1 cellular context compared by ENCODE assay signal in the genomic region with DNA sequence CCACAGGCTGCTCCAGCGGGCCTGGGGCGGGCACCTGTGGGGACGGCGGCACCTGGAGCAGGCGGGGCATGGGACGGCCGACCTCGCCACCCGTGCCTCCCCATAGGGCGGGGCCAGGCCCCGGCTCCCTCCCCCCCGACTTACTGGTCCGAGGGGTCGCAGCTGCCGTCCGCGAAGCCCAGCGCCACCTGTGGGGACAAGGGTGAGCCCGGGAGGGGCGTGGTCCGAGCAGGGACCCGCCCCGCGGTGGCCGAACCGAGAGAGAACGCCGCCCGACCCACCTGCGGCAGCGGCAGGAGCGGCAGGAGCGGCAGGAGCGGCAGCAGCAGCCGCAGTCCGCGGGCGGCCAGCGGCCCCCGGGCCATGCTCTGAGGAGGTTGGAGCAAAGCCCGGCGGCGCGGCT.
TF ChIP-seq lines count a peak whose summit lies in the region.

A gene (minus strand): TSS at position 379 of the 403 bp plus-strand sequence. CDS start 14 bp downstream, at position 365.

TF ChIP-seq in HepG2, 621 proteins besides CTCF, POLR2A, EP300 and RAD21 (continued from another document and continues in another):
- TF ChIP-seq, protein P1, sequence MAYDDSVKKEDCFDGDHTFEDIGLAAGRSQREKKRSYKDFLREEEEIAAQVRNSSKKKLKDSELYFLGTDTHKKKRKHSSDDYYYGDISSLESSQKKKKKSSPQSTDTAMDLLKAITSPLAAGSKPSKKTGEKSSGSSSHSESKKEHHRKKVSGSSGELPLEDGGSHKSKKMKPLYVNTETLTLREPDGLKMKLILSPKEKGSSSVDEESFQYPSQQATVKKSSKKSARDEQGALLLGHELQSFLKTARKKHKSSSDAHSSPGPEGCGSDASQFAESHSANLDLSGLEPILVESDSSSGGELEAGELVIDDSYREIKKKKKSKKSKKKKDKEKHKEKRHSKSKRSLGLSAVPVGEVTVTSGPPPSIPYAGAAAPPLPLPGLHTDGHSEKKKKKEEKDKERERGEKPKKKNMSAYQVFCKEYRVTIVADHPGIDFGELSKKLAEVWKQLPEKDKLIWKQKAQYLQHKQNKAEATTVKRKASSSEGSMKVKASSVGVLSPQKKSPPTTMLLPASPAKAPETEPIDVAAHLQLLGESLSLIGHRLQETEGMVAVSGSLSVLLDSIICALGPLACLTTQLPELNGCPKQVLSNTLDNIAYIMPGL (CRISPR knock-in tag; IDR thresholded peaks at IDR 0.05; ENCODE audit: borderline replicate concordance in 1 of 2, low read depth in 1 of 2): peak in 1 of 2 experiments; percentile 15; a peak in 1 of 4 replicates
- TF ChIP-seq, protein P2, sequence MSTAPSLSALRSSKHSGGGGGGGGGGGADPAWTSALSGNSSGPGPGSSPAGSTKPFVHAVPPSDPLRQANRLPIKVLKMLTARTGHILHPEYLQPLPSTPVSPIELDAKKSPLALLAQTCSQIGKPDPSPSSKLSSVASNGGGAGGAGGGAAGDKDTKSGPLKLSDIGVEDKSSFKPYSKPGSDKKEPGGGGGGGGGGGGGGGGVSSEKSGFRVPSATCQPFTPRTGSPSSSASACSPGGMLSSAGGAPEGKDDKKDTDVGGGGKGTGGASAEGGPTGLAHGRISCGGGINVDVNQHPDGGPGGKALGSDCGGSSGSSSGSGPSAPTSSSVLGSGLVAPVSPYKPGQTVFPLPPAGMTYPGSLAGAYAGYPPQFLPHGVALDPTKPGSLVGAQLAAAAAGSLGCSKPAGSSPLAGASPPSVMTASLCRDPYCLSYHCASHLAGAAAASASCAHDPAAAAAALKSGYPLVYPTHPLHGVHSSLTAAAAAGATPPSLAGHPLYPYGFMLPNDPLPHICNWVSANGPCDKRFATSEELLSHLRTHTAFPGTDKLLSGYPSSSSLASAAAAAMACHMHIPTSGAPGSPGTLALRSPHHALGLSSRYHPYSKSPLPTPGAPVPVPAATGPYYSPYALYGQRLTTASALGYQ (CRISPR knock-in tag; IDR thresholded peaks at IDR 0.05): 0 out of 2 replicates have a peak, but pooled peaks have one; percentile 15
- no peak for TF ChIP-seq RFXAP (CRISPR knock-in tag; IDR thresholded peaks at IDR 0.05; ENCODE audit: borderline replicate concordance)
- TF ChIP-seq IRF2 (CRISPR knock-in tag; IDR thresholded peaks at IDR 0.05): no peak
- no peak for TF ChIP-seq ZNF354B (CRISPR knock-in tag; IDR thresholded peaks at IDR 0.05)
- TF ChIP-seq SNRNP70 (IDR thresholded peaks at IDR 0.05; ENCODE audit: low read depth, low read length): no peak
- TF ChIP-seq ZBTB1 (CRISPR knock-in tag; IDR thresholded peaks at IDR 0.05; ENCODE audit: borderline replicate concordance): no peak
- TF ChIP-seq ZBTB38 (CRISPR knock-in tag; IDR thresholded peaks at IDR 0.05): no peak; the same call in 1 of the 2 replicates
- TF ChIP-seq, protein P3, sequence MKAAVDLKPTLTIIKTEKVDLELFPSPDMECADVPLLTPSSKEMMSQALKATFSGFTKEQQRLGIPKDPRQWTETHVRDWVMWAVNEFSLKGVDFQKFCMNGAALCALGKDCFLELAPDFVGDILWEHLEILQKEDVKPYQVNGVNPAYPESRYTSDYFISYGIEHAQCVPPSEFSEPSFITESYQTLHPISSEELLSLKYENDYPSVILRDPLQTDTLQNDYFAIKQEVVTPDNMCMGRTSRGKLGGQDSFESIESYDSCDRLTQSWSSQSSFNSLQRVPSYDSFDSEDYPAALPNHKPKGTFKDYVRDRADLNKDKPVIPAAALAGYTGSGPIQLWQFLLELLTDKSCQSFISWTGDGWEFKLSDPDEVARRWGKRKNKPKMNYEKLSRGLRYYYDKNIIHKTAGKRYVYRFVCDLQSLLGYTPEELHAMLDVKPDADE (CRISPR knock-in tag; IDR thresholded peaks at IDR 0.05): no peak
- TF ChIP-seq ZNF792 (CRISPR knock-in tag; IDR thresholded peaks at IDR 0.05): no peak
- peak; percentile 8; the same call in 1 of the 2 replicates for TF ChIP-seq ZNF891 (CRISPR knock-in tag; IDR thresholded peaks at IDR 0.05)
- TF ChIP-seq HCFC1 (IDR thresholded peaks at IDR 0.05; ENCODE audit: low read depth, low read length): no peak
- no peak for TF ChIP-seq ZNF446 (CRISPR knock-in tag; IDR thresholded peaks at IDR 0.05)
- TF ChIP-seq, protein P4, sequence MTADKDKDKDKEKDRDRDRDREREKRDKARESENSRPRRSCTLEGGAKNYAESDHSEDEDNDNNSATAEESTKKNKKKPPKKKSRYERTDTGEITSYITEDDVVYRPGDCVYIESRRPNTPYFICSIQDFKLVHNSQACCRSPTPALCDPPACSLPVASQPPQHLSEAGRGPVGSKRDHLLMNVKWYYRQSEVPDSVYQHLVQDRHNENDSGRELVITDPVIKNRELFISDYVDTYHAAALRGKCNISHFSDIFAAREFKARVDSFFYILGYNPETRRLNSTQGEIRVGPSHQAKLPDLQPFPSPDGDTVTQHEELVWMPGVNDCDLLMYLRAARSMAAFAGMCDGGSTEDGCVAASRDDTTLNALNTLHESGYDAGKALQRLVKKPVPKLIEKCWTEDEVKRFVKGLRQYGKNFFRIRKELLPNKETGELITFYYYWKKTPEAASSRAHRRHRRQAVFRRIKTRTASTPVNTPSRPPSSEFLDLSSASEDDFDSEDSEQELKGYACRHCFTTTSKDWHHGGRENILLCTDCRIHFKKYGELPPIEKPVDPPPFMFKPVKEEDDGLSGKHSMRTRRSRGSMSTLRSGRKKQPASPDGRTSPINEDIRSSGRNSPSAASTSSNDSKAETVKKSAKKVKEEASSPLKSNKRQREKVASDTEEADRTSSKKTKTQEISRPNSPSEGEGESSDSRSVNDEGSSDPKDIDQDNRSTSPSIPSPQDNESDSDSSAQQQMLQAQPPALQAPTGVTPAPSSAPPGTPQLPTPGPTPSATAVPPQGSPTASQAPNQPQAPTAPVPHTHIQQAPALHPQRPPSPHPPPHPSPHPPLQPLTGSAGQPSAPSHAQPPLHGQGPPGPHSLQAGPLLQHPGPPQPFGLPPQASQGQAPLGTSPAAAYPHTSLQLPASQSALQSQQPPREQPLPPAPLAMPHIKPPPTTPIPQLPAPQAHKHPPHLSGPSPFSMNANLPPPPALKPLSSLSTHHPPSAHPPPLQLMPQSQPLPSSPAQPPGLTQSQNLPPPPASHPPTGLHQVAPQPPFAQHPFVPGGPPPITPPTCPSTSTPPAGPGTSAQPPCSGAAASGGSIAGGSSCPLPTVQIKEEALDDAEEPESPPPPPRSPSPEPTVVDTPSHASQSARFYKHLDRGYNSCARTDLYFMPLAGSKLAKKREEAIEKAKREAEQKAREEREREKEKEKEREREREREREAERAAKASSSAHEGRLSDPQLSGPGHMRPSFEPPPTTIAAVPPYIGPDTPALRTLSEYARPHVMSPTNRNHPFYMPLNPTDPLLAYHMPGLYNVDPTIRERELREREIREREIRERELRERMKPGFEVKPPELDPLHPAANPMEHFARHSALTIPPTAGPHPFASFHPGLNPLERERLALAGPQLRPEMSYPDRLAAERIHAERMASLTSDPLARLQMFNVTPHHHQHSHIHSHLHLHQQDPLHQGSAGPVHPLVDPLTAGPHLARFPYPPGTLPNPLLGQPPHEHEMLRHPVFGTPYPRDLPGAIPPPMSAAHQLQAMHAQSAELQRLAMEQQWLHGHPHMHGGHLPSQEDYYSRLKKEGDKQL (CRISPR knock-in tag; IDR thresholded peaks at IDR 0.05; ENCODE audit: low read depth): no peak
- no peak for TF ChIP-seq ZSCAN30 (CRISPR knock-in tag; IDR thresholded peaks at IDR 0.05)
- TF ChIP-seq, protein P5, sequence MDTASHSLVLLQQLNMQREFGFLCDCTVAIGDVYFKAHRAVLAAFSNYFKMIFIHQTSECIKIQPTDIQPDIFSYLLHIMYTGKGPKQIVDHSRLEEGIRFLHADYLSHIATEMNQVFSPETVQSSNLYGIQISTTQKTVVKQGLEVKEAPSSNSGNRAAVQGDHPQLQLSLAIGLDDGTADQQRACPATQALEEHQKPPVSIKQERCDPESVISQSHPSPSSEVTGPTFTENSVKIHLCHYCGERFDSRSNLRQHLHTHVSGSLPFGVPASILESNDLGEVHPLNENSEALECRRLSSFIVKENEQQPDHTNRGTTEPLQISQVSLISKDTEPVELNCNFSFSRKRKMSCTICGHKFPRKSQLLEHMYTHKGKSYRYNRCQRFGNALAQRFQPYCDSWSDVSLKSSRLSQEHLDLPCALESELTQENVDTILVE (CRISPR knock-in tag; IDR thresholded peaks at IDR 0.05): no peak; the same call in 1 of the 2 replicates
- TF ChIP-seq, protein P6, sequence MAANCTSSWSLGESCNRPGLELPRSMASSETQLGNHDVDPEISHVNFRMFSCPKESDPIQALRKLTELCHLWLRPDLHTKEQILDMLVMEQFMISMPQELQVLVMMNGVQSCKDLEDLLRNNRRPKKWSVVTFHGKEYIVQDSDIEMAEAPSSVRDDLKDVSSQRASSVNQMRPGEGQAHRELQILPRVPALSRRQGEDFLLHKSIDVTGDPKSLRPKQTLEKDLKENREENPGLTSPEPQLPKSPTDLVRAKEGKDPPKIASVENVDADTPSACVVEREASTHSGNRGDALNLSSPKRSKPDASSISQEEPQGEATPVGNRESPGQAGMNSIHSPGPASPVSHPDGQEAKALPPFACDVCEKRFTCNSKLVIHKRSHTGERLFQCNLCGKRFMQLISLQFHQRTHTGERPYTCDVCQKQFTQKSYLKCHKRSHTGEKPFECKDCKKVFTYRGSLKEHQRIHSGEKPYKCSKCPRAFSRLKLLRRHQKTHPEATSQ (CRISPR knock-in tag; IDR thresholded peaks at IDR 0.05; ENCODE audit: borderline replicate concordance): no peak
- TF ChIP-seq GFI1 (CRISPR knock-in tag; IDR thresholded peaks at IDR 0.05; ENCODE audit: borderline replicate concordance): no peak
- no peak for TF ChIP-seq ZSCAN22 (CRISPR knock-in tag; IDR thresholded peaks at IDR 0.05)
- TF ChIP-seq GABPB1 (CRISPR knock-in tag; IDR thresholded peaks at IDR 0.05): no peak
- no peak for TF ChIP-seq HNRNPUL1 (IDR thresholded peaks at IDR 0.05; ENCODE audit: low read depth, low read length)
- TF ChIP-seq ZNF713 (CRISPR knock-in tag; IDR thresholded peaks at IDR 0.05): no peak
- TF ChIP-seq DMAP1 (CRISPR knock-in tag; IDR thresholded peaks at IDR 0.05): no peak
- TF ChIP-seq, protein P7, sequence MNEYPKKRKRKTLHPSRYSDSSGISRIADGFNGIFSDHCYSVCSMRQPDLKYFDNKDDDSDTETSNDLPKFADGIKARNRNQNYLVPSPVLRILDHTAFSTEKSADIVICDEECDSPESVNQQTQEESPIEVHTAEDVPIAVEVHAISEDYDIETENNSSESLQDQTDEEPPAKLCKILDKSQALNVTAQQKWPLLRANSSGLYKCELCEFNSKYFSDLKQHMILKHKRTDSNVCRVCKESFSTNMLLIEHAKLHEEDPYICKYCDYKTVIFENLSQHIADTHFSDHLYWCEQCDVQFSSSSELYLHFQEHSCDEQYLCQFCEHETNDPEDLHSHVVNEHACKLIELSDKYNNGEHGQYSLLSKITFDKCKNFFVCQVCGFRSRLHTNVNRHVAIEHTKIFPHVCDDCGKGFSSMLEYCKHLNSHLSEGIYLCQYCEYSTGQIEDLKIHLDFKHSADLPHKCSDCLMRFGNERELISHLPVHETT (CRISPR knock-in tag; conservative IDR thresholded peaks at IDR 0.05): no peak
- TF ChIP-seq ZNF607 (CRISPR knock-in tag; IDR thresholded peaks at IDR 0.05; ENCODE audit: borderline replicate concordance): peak; percentile 45; the same call in 1 of the 2 replicates
- TF ChIP-seq, protein P8, sequence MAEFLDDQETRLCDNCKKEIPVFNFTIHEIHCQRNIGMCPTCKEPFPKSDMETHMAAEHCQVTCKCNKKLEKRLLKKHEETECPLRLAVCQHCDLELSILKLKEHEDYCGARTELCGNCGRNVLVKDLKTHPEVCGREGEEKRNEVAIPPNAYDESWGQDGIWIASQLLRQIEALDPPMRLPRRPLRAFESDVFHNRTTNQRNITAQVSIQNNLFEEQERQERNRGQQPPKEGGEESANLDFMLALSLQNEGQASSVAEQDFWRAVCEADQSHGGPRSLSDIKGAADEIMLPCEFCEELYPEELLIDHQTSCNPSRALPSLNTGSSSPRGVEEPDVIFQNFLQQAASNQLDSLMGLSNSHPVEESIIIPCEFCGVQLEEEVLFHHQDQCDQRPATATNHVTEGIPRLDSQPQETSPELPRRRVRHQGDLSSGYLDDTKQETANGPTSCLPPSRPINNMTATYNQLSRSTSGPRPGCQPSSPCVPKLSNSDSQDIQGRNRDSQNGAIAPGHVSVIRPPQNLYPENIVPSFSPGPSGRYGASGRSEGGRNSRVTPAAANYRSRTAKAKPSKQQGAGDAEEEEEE (CRISPR knock-in tag; IDR thresholded peaks at IDR 0.05; ENCODE audit: borderline replicate concordance): no peak
- TF ChIP-seq, protein P9, sequence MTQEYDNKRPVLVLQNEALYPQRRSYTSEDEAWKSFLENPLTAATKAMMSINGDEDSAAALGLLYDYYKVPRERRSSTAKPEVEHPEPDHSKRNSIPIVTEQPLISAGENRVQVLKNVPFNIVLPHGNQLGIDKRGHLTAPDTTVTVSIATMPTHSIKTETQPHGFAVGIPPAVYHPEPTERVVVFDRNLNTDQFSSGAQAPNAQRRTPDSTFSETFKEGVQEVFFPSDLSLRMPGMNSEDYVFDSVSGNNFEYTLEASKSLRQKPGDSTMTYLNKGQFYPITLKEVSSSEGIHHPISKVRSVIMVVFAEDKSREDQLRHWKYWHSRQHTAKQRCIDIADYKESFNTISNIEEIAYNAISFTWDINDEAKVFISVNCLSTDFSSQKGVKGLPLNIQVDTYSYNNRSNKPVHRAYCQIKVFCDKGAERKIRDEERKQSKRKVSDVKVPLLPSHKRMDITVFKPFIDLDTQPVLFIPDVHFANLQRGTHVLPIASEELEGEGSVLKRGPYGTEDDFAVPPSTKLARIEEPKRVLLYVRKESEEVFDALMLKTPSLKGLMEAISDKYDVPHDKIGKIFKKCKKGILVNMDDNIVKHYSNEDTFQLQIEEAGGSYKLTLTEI (CRISPR knock-in tag; conservative IDR thresholded peaks at IDR 0.05): no peak
- TF ChIP-seq NFE2L2 (IDR thresholded peaks at IDR 0.05; ENCODE audit: low read length): no peak
- TF ChIP-seq MTF2 (CRISPR knock-in tag; IDR thresholded peaks at IDR 0.05; ENCODE audit: borderline replicate concordance): no peak
- no peak; the same call in 1 of the 2 replicates for TF ChIP-seq SALL1 (CRISPR knock-in tag; IDR thresholded peaks at IDR 0.05)
- TF ChIP-seq, protein P10, sequence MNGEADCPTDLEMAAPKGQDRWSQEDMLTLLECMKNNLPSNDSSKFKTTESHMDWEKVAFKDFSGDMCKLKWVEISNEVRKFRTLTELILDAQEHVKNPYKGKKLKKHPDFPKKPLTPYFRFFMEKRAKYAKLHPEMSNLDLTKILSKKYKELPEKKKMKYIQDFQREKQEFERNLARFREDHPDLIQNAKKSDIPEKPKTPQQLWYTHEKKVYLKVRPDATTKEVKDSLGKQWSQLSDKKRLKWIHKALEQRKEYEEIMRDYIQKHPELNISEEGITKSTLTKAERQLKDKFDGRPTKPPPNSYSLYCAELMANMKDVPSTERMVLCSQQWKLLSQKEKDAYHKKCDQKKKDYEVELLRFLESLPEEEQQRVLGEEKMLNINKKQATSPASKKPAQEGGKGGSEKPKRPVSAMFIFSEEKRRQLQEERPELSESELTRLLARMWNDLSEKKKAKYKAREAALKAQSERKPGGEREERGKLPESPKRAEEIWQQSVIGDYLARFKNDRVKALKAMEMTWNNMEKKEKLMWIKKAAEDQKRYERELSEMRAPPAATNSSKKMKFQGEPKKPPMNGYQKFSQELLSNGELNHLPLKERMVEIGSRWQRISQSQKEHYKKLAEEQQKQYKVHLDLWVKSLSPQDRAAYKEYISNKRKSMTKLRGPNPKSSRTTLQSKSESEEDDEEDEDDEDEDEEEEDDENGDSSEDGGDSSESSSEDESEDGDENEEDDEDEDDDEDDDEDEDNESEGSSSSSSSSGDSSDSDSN (CRISPR knock-in tag; IDR thresholded peaks at IDR 0.05): no peak; the same call in 1 of the 2 replicates
